ENCODE assay signal across 1 cellular context in the genomic region with DNA sequence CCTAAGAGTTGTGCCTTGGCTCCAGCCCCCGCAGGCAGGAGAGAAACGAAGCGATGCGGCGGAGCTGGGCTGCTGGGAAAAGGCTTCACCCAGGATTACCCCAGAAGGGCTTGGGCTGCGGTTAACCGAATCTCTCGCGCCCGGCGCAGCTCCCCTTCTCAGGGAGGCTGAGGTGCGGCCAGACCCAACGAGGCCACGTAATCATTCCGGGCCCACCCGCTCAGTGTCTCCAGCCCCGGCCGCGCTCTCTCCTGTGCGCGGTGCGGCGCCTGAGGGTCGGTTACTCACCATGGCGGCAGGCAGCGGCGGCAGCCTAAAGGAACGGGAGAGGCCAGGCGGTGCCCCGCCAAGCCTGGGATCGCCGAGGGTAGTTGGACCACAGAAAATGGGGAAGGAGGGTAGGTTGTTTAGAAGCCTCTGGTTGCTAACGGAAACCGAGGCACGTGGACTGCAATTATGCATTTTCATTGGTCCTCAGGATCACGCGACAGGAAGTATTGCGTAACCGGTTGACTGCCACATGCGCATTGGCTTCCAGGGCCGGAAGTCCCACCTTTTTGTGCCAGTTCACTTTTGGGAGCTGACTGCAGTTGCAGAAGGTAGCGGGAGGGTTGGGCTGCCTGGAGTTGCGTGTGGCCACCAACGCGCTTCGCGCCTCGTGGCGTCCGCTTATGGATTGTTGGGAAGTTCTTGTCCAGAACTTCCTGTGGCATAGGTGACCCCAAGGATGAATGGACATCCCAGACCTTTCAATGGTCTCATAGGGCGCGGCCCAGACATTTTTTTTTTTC.
TF ChIP-seq lines count a peak whose summit lies in the region.

A gene with protein sequence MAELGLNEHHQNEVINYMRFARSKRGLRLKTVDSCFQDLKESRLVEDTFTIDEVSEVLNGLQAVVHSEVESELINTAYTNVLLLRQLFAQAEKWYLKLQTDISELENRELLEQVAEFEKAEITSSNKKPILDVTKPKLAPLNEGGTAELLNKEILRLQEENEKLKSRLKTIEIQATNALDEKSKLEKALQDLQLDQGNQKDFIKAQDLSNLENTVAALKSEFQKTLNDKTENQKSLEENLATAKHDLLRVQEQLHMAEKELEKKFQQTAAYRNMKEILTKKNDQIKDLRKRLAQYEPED (minus strand): TSS at position 419 of the 791 bp plus-strand sequence. CDS start 128 bp downstream, at position 291.

TF ChIP-seq in K562, 482 proteins besides CTCF, POLR2A, EP300 and RAD21 (continued from another document):
- TF ChIP-seq DIDO1 (tag; IDR thresholded peaks at IDR 0.05; ENCODE audit: low read depth) (peak; percentile 75), HDAC2 (IDR thresholded peaks at IDR 0.05) (peak; percentile 91), TFAP4 (CRISPR knock-in tag; IDR thresholded peaks at IDR 0.05; ENCODE audit: borderline replicate concordance) (peak; percentile 63; the same call in 1 of the 2 replicates), GABPA (tag; conservative IDR thresholded peaks at IDR 0.05; ENCODE audit: low read depth) (peak; percentile 97), HLTF (IDR thresholded peaks at IDR 0.05) (no peak)
TF ChIP-seq in K562: peak in this region for 138.
